In the genomic region with DNA sequence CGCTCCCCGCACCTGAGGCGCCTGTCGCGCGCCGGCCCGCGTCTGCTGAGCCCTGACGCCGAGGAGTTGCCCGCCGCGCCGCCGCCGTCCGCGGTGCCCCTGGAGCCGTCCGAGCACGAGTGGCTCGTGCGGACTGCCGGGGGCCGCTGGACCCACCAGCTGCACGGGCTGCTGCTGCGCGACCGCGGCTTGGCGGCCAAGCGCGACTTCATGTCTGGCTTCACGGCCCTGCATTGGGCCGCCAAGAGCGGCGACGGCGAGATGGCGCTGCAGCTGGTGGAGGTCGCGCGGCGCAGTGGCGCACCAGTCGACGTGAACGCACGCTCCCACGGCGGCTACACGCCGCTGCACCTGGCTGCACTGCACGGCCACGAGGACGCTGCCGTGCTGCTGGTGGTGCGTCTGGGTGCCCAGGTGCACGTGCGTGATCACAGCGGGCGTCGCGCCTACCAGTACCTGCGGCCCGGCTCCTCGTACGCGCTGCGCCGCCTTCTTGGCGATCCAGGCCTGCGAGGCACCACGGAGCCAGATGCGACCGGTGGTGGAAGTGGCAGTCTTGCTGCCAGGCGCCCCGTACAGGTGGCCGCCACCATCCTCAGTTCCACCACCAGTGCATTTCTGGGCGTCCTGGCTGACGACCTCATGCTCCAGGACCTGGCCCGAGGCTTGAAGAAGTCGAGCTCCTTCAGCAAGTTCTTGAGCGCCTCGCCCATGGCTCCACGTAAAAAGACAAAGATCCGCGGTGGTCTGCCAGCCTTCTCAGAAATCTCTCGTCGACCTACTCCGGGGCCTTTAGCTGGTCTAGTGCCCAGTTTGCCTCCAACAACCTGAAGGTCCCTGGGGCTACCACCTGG, we compare ENCODE assay signal across 1 cellular context.
TF ChIP-seq lines count a peak whose summit lies in the region.

No MANE protein-coding gene starts in this region.

TF ChIP-seq in WTC11, 78 proteins besides CTCF, POLR2A, EP300 and RAD21 (continued from another document and continues in another):
- TF ChIP-seq ZBTB21 (CRISPR knock-in tag; IDR thresholded peaks at IDR 0.05; ENCODE audit: borderline replicate concordance) (peak; percentile 86), NFATC4 (CRISPR knock-in tag; IDR thresholded peaks at IDR 0.05) (no peak), IRF2 (CRISPR knock-in tag; IDR thresholded peaks at IDR 0.05; ENCODE audit: borderline replicate concordance, low read depth) (no peak), ZNF219 (CRISPR knock-in tag; IDR thresholded peaks at IDR 0.05; ENCODE audit: borderline replicate concordance) (0 out of 2 replicates have a peak, but pooled peaks have one; percentile 71), ATF1 (CRISPR knock-in tag; IDR thresholded peaks at IDR 0.05) (no peak; the same call in 1 of the 2 replicates), SOX15 (CRISPR knock-in tag; IDR thresholded peaks at IDR 0.05) (no peak), PRRX2 (CRISPR knock-in tag; IDR thresholded peaks at IDR 0.05) (no peak), GTF2I (CRISPR knock-in tag; conservative IDR thresholded peaks at IDR 0.05) (no peak), JUN (CRISPR knock-in tag; IDR thresholded peaks at IDR 0.05) (peak; percentile 77; the same call in 1 of the 2 replicates), GRHL2 (CRISPR knock-in tag; IDR thresholded peaks at IDR 0.05; ENCODE audit: insufficient replicate concordance, severe bottlenecking) (no peak), JAZF1 (CRISPR knock-in tag; IDR thresholded peaks at IDR 0.05) (no peak), SMAD4 (CRISPR knock-in tag; IDR thresholded peaks at IDR 0.05) (no peak), ZNF317 (CRISPR knock-in tag; IDR thresholded peaks at IDR 0.05; ENCODE audit: borderline replicate concordance, low read depth) (no peak), ZNF416 (CRISPR knock-in tag; IDR thresholded peaks at IDR 0.05) (0 out of 2 replicates have a peak, but pooled peaks have one; percentile 35), TP53 (CRISPR knock-in tag; IDR thresholded peaks at IDR 0.05) (peak; percentile 82; the same call in 1 of the 2 replicates), ELF4 (CRISPR knock-in tag; IDR thresholded peaks at IDR 0.05; ENCODE audit: low read depth) (no peak), MYBL2 (CRISPR knock-in tag; IDR thresholded peaks at IDR 0.05) (no peak), ZNF263 (CRISPR knock-in tag; IDR thresholded peaks at IDR 0.05; ENCODE audit: low read depth) (no peak; the same call in 1 of the 2 replicates), OVOL2 (CRISPR knock-in tag; IDR thresholded peaks at IDR 0.05; ENCODE audit: borderline replicate concordance) (no peak), ZNF396 (CRISPR knock-in tag; IDR thresholded peaks at IDR 0.05; ENCODE audit: borderline replicate concordance) (no peak), RELA (CRISPR knock-in tag; IDR thresholded peaks at IDR 0.05; ENCODE audit: borderline replicate concordance) (peak; percentile 93; the same call in 1 of the 2 replicates), KAT7 (CRISPR knock-in tag; IDR thresholded peaks at IDR 0.05; ENCODE audit: borderline replicate concordance) (peak; percentile 47; the same call in 1 of the 2 replicates), NR1H2 (CRISPR knock-in tag; IDR thresholded peaks at IDR 0.05) (no peak), ZNF138 (CRISPR knock-in tag; conservative IDR thresholded peaks at IDR 0.05) (peak; percentile 93; the same call in 1 of the 2 replicates), FOXK1 (CRISPR knock-in tag; IDR thresholded peaks at IDR 0.05) (peak; percentile 70; the same call in 1 of the 2 replicates), MXD4 (CRISPR knock-in tag; IDR thresholded peaks at IDR 0.05; ENCODE audit: borderline replicate concordance) (no peak), FOXP1 (CRISPR knock-in tag; IDR thresholded peaks at IDR 0.05; ENCODE audit: borderline replicate concordance) (peak; percentile 85), NFE2L1 (CRISPR knock-in tag; IDR thresholded peaks at IDR 0.05) (peak; percentile 81; the same call in 1 of the 2 replicates)
- TF ChIP-seq, protein P1, sequence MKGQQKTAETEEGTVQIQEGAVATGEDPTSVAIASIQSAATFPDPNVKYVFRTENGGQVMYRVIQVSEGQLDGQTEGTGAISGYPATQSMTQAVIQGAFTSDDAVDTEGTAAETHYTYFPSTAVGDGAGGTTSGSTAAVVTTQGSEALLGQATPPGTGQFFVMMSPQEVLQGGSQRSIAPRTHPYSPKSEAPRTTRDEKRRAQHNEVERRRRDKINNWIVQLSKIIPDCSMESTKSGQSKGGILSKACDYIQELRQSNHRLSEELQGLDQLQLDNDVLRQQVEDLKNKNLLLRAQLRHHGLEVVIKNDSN (CRISPR knock-in tag; IDR thresholded peaks at IDR 0.05) = no peak; the same call in 1 of the 2 replicates
- TF ChIP-seq, protein P2, sequence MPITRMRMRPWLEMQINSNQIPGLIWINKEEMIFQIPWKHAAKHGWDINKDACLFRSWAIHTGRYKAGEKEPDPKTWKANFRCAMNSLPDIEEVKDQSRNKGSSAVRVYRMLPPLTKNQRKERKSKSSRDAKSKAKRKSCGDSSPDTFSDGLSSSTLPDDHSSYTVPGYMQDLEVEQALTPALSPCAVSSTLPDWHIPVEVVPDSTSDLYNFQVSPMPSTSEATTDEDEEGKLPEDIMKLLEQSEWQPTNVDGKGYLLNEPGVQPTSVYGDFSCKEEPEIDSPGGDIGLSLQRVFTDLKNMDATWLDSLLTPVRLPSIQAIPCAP (CRISPR knock-in tag; IDR thresholded peaks at IDR 0.05) = 0 out of 2 replicates have a peak, but pooled peaks have one; percentile 40
- TF ChIP-seq, protein P3, sequence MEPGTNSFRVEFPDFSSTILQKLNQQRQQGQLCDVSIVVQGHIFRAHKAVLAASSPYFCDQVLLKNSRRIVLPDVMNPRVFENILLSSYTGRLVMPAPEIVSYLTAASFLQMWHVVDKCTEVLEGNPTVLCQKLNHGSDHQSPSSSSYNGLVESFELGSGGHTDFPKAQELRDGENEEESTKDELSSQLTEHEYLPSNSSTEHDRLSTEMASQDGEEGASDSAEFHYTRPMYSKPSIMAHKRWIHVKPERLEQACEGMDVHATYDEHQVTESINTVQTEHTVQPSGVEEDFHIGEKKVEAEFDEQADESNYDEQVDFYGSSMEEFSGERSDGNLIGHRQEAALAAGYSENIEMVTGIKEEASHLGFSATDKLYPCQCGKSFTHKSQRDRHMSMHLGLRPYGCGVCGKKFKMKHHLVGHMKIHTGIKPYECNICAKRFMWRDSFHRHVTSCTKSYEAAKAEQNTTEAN (CRISPR knock-in tag; IDR thresholded peaks at IDR 0.05) = peak; percentile 18; the same call in 1 of the 2 replicates
- TF ChIP-seq, protein P4, sequence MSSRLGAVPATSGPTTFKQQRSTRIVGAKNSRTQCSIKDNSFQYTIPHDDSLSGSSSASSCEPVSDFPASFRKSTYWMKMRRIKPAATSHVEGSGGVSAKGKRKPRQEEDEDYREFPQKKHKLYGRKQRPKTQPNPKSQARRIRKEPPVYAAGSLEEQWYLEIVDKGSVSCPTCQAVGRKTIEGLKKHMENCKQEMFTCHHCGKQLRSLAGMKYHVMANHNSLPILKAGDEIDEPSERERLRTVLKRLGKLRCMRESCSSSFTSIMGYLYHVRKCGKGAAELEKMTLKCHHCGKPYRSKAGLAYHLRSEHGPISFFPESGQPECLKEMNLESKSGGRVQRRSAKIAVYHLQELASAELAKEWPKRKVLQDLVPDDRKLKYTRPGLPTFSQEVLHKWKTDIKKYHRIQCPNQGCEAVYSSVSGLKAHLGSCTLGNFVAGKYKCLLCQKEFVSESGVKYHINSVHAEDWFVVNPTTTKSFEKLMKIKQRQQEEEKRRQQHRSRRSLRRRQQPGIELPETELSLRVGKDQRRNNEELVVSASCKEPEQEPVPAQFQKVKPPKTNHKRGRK (CRISPR knock-in tag; IDR thresholded peaks at IDR 0.05; ENCODE audit: borderline replicate concordance) = no peak
- TF ChIP-seq, protein P5, sequence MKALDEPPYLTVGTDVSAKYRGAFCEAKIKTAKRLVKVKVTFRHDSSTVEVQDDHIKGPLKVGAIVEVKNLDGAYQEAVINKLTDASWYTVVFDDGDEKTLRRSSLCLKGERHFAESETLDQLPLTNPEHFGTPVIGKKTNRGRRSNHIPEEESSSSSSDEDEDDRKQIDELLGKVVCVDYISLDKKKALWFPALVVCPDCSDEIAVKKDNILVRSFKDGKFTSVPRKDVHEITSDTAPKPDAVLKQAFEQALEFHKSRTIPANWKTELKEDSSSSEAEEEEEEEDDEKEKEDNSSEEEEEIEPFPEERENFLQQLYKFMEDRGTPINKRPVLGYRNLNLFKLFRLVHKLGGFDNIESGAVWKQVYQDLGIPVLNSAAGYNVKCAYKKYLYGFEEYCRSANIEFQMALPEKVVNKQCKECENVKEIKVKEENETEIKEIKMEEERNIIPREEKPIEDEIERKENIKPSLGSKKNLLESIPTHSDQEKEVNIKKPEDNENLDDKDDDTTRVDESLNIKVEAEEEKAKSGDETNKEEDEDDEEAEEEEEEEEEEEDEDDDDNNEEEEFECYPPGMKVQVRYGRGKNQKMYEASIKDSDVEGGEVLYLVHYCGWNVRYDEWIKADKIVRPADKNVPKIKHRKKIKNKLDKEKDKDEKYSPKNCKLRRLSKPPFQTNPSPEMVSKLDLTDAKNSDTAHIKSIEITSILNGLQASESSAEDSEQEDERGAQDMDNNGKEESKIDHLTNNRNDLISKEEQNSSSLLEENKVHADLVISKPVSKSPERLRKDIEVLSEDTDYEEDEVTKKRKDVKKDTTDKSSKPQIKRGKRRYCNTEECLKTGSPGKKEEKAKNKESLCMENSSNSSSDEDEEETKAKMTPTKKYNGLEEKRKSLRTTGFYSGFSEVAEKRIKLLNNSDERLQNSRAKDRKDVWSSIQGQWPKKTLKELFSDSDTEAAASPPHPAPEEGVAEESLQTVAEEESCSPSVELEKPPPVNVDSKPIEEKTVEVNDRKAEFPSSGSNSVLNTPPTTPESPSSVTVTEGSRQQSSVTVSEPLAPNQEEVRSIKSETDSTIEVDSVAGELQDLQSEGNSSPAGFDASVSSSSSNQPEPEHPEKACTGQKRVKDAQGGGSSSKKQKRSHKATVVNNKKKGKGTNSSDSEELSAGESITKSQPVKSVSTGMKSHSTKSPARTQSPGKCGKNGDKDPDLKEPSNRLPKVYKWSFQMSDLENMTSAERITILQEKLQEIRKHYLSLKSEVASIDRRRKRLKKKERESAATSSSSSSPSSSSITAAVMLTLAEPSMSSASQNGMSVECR (CRISPR knock-in tag; IDR thresholded peaks at IDR 0.05; ENCODE audit: borderline replicate concordance) = peak; percentile 89; the same call in 1 of the 2 replicates
- TF ChIP-seq, protein P6, sequence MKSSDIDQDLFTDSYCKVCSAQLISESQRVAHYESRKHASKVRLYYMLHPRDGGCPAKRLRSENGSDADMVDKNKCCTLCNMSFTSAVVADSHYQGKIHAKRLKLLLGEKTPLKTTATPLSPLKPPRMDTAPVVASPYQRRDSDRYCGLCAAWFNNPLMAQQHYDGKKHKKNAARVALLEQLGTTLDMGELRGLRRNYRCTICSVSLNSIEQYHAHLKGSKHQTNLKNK (CRISPR knock-in tag; IDR thresholded peaks at IDR 0.05) = no peak
- TF ChIP-seq, protein P7, sequence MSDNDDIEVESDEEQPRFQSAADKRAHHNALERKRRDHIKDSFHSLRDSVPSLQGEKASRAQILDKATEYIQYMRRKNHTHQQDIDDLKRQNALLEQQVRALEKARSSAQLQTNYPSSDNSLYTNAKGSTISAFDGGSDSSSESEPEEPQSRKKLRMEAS (CRISPR knock-in tag; IDR thresholded peaks at IDR 0.05) = peak; percentile 96
- TF ChIP-seq, protein P8, sequence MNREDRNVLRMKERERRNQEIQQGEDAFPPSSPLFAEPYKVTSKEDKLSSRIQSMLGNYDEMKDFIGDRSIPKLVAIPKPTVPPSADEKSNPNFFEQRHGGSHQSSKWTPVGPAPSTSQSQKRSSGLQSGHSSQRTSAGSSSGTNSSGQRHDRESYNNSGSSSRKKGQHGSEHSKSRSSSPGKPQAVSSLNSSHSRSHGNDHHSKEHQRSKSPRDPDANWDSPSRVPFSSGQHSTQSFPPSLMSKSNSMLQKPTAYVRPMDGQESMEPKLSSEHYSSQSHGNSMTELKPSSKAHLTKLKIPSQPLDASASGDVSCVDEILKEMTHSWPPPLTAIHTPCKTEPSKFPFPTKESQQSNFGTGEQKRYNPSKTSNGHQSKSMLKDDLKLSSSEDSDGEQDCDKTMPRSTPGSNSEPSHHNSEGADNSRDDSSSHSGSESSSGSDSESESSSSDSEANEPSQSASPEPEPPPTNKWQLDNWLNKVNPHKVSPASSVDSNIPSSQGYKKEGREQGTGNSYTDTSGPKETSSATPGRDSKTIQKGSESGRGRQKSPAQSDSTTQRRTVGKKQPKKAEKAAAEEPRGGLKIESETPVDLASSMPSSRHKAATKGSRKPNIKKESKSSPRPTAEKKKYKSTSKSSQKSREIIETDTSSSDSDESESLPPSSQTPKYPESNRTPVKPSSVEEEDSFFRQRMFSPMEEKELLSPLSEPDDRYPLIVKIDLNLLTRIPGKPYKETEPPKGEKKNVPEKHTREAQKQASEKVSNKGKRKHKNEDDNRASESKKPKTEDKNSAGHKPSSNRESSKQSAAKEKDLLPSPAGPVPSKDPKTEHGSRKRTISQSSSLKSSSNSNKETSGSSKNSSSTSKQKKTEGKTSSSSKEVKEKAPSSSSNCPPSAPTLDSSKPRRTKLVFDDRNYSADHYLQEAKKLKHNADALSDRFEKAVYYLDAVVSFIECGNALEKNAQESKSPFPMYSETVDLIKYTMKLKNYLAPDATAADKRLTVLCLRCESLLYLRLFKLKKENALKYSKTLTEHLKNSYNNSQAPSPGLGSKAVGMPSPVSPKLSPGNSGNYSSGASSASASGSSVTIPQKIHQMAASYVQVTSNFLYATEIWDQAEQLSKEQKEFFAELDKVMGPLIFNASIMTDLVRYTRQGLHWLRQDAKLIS (CRISPR knock-in tag; IDR thresholded peaks at IDR 0.05; ENCODE audit: borderline replicate concordance) = 0 out of 2 replicates have a peak, but pooled peaks have one; percentile 61
- TF ChIP-seq, protein P9, sequence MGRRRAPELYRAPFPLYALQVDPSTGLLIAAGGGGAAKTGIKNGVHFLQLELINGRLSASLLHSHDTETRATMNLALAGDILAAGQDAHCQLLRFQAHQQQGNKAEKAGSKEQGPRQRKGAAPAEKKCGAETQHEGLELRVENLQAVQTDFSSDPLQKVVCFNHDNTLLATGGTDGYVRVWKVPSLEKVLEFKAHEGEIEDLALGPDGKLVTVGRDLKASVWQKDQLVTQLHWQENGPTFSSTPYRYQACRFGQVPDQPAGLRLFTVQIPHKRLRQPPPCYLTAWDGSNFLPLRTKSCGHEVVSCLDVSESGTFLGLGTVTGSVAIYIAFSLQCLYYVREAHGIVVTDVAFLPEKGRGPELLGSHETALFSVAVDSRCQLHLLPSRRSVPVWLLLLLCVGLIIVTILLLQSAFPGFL (CRISPR knock-in tag; IDR thresholded peaks at IDR 0.05; ENCODE audit: borderline replicate concordance) = no peak
- TF ChIP-seq, protein P10, sequence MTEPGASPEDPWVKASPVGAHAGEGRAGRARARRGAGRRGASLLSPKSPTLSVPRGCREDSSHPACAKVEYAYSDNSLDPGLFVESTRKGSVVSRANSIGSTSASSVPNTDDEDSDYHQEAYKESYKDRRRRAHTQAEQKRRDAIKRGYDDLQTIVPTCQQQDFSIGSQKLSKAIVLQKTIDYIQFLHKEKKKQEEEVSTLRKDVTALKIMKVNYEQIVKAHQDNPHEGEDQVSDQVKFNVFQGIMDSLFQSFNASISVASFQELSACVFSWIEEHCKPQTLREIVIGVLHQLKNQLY (CRISPR knock-in tag; IDR thresholded peaks at IDR 0.05) = no peak
